17 cellular contexts compared by ENCODE assay signal in the genomic region with DNA sequence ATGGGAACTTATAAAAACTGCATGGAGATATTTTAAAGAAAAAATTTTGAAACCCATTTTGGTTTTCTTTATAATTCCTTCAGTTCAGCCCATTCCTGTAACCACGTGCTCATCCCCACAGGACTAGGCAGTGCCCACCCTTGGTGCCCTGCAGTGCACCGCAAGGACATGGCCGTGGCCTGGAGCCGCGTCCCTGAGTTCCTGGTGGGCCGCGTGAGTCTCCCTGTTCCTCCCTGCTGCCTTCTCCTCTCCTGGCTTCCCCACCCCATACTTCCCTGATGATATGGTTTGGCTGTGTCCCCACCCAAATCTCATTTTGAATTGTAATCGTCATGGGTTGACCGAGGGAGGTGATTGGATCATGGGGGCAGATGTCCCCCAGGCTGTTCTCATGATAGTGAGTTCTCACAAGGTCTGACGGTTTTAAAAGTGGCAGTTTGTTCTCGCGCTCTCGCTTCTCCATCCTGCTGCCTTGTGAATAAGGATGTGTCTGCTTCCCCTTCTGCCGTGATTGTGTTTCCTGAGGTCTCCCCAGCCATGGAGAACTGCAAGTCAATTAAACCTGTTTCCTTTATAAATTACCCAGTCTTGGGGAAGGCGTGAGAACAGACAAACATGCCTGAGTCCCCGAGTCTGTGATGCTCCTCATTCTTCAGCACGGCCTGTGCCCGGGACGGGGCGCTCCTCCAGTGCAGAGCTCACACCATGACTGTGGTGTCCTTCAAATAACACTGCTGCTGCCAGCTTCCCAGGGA. TPM values are rescaled to one million over a fixed set of nuclear protein-coding genes. Genes with fewer than 3 reads are reported as not detected.
DNase-seq lines count a peak whose midpoint lies in the region; ATAC-seq and TF ChIP-seq lines count a peak whose summit lies in the region.
"Had no signal": no experiment of that assay in that cellular context is flagged by ENCODE, and none has a peak within 500 bp of the region (broad histone marks: within the 10 kb centered on the region; RNA-seq: fewer than 3 reads in every experiment).

No MANE protein-coding gene starts in this region.

- H3K79me2 ChIP-seq in mammary epithelial cell (ENCODE audit: insufficient read depth, low read length), result peaks cover 3% of the 10 kb centered on the region

- H3K36me3 ChIP-seq in breast epithelium, result no peaks in the 10 kb centered on the region
- H3K36me3 ChIP-seq in mammary epithelial cell (ENCODE audit: insufficient read depth, low read length), result peaks cover 3% of the 10 kb centered on the region
- H3K36me3 ChIP-seq in WERI-Rb-1, result peaks cover 51% of the 10 kb centered on the region
- H3K36me3 ChIP-seq in testis (ENCODE audit: low read depth, missing control alignments), result no peaks in the 10 kb centered on the region

- intact Hi-C loops in breast epithelium (cut with DNase I; ENCODE audit: low total_unique reads), result no loop called here
- intact Hi-C loops in mammary epithelial cell (cut with micrococcal nuclease), result no loop called here
- intact Hi-C loops in testis (cut with DNase I; ENCODE audit: low total_unique reads), result loop anchor here (10.0 kb wide), 1 partner anchor 98 kb away; a partner anchor contains a TSS

- TF ChIP-seq CTCF in breast epithelium (IDR thresholded peaks at IDR 0.05) (no peak), mammary epithelial cell (conservative IDR thresholded peaks at IDR 0.05 in 1 of 2, IDR thresholded peaks at IDR 0.05 in 1 of 2; ENCODE audit: extremely low read depth in 1 of 2, insufficient read depth in 1 of 2, low read depth in 1 of 2, low read length in 2 of 2) (no peak), WERI-Rb-1 (IDR thresholded peaks at IDR 0.05; ENCODE audit: low read depth, low read length) (no peak), testis (IDR thresholded peaks at IDR 0.05) (no peak)

- H2AFZ ChIP-seq in mammary epithelial cell (ENCODE audit: low read depth, low read length), result no peak overlapping the region

- H3K4me2 ChIP-seq in mammary epithelial cell (ENCODE audit: insufficient read depth, low read depth, low read length), result no peak overlapping the region
- H3K4me2 ChIP-seq: smooth muscle cell had no signal

- CTCF ChIA-PET in mammary epithelial cell (lab: Charles Lee; ENCODE audit: low non-redundant PET), result no interaction called here

- H3K27me3 ChIP-seq in breast epithelium, result no peaks in the 10 kb centered on the region
- H3K27me3 ChIP-seq in mammary epithelial cell (ENCODE audit: insufficient read depth, low read length), result no peaks in the 10 kb centered on the region
- no peaks in the 10 kb centered on the region for H3K27me3 ChIP-seq in WERI-Rb-1 (ENCODE audit: insufficient read depth, low read depth, severe bottlenecking)
- no peaks in the 10 kb centered on the region for H3K27me3 ChIP-seq in testis

- in situ Hi-C loops in mammary epithelial cell (cut with MboI; ENCODE audit: low sequenced_read_pairs in 2 of 2), result no loop called here

- no peaks in the 10 kb centered on the region for H4K20me1 ChIP-seq in mammary epithelial cell (ENCODE audit: insufficient read depth, low read length)

- DNase-seq in breast epithelium (ENCODE audit: low spot score in 2 of 2) (peak; percentile 12 to 40), mammary epithelial cell (no peak), WERI-Rb-1 (peak; percentile 6), left lobe of liver (ENCODE audit: low spot score) (peak; percentile 30), testis (peak; percentile 12), putamen (ENCODE audit: low spot score) (no peak), NAMALWA (ENCODE audit: low spot score) (no peak), nucleus accumbens (lab: John Stamatoyannopoulos, UW) (no peak)
- DNase-seq: activated naive CD8-positive, alpha-beta T cell treated with anti-CD3 and anti-CD28 coated beads for 36 hours; foreskin fibroblast; GOT3; NCI-H2081 treated with DMSO at 0.1 percent for 48 hours; stimulated activated naive CD4-positive, alpha-beta T cell treated with Interleukin-2 at 50 U/mL for 16 hours; T-cell had no signal

- H3K9me3 ChIP-seq in breast epithelium (no peaks in the 10 kb centered on the region), mammary epithelial cell (replicated peaks; ENCODE audit: insufficient read depth, low read length) (no peaks in the 10 kb centered on the region), WERI-Rb-1 (ENCODE audit: severe bottlenecking) (no peaks in the 10 kb centered on the region), testis (no peaks in the 10 kb centered on the region)

- no TSS peak for BruUV-seq in mammary epithelial cell (replicated peaks; lab: Mats Ljungman, UMichigan)

- H3K9ac ChIP-seq in mammary epithelial cell (ENCODE audit: insufficient read depth, low read length), result no peak overlapping the region

- no peaks in the 10 kb centered on the region for H3K4me1 ChIP-seq in breast epithelium
- no peaks in the 10 kb centered on the region for H3K4me1 ChIP-seq in mammary epithelial cell (ENCODE audit: insufficient read depth, low read length)
- peaks cover 3% of the 10 kb centered on the region for H3K4me1 ChIP-seq in testis

- no peak for TF ChIP-seq POLR2A in breast epithelium (IDR thresholded peaks at IDR 0.05)
- no peak for TF ChIP-seq POLR2A in testis (IDR thresholded peaks at IDR 0.05)

- peak overlapping the region in 1 of 2 donors; percentile 11 for H3K27ac ChIP-seq in breast epithelium
- no peak overlapping the region for H3K27ac ChIP-seq in mammary epithelial cell (ENCODE audit: insufficient read depth, low read depth, low read length)
- no peak overlapping the region for H3K27ac ChIP-seq in WERI-Rb-1
- H3K27ac ChIP-seq in testis, result no peak overlapping the region

- dilution Hi-C loops in mammary epithelial cell (cut with HindIII; ENCODE audit: low sequenced_read_pairs), result no loop called here

- peak; percentile 33 for ATAC-seq in left lobe of liver
- ATAC-seq: activated CD4-positive, CD25-positive, alpha-beta regulatory T cell treated with anti-CD3 and anti-CD28 coated beads, Interleukin-2, amount 50 U/mL, for 24 hours; GM12878; T-cell had no signal

- H3K4me3 ChIP-seq in breast epithelium (no peak overlapping the region), mammary epithelial cell (replicated peaks in 1 of 3; ENCODE audit: insufficient read depth in 1 of 3, low read depth in 2 of 3, low read length in 3 of 3) (no peak overlapping the region), WERI-Rb-1 (ENCODE audit: low read depth, low read length) (no peak overlapping the region), testis (no peak overlapping the region)
- H3K4me3 ChIP-seq: GM12878, smooth muscle cell had no signal

- WGBS in mammary epithelial cell (ENCODE audit: low coverage, missing lambda C conversion rate), result 92% methylated on average over 20 of the region's 20 CpGs
- WGBS in testis, 2 donors, result 82 to 89% methylated on average over 20 of the region's 20 CpGs

RNA-seq across cellular contexts. Expression of a gene that starts 31.6 kb away (rescaled TPM):
- 10 to 100 TPM; 31.8 to 34.0 (median 33.3) TPM for total RNA-seq in breast epithelium
- total RNA-seq in mammary epithelial cell, result 100 to 1,000 TPM in 1 of 2 donors, 10 to 100 TPM in 1; 57.8 to 115 TPM
- 136 TPM for polyA plus RNA-seq in mammary epithelial cell
- 112 TPM for polyA minus RNA-seq in mammary epithelial cell
- total RNA-seq in left lobe of liver, result 23.5 TPM
- total RNA-seq in testis, result 10 to 100 TPM; 72.4 to 73.1 TPM
- 135 TPM for polyA plus RNA-seq in testis (ENCODE audit: insufficient read depth, low read depth, low replicate concordance)

Comparison
In these comparisons a context has a peak if more than half of its experiments do, and no peak if none do; other contexts are left out.
1. DNase-seq: peak in breast epithelium (2 of 2), WERI-Rb-1 (single experiment), left lobe of liver (single experiment) and testis (single experiment); none in mammary epithelial cell (single experiment), putamen (single experiment), NAMALWA (single experiment) and nucleus accumbens (0 of 56).